ENCODE assay signal across 15 cellular contexts in genomic region chr5:142973932-142974331, GRCh38.
"Had no signal": no experiment of that assay in that cellular context is flagged by ENCODE, and none has a peak within 500 bp of the region (broad histone marks: within the 10 kb centered on the region; RNA-seq: fewer than 3 reads in every experiment).

No MANE protein-coding gene starts in this region.

- H3K9me3 ChIP-seq: gastrocnemius medialis, heart right ventricle, transverse colon had no signal

- ATAC-seq: activated naive CD4-positive, alpha-beta T cell treated with anti-CD3 and anti-CD28 coated beads, Interleukin-2, amount 50 U/mL, for 72 hours; gastrocnemius medialis; heart right ventricle; left ventricle myocardium superior; right cardiac atrium; T-cell had no signal

- H3K27ac ChIP-seq: gastrocnemius medialis, SK-N-MC, transverse colon had no signal

- H3K36me3 ChIP-seq: gastrocnemius medialis, heart right ventricle, transverse colon had no signal

- H3K36me3 Mint-ChIP-seq: activated naive CD4-positive, alpha-beta T cell treated with anti-CD3 and anti-CD28 coated beads, Interleukin-2, amount 50 U/mL, for 72 hours had no signal

- H3K4me1 ChIP-seq: gastrocnemius medialis had no signal

- H3K4me3 Mint-ChIP-seq: T-cell had no signal

- H3K9me3 Mint-ChIP-seq: T-cell had no signal

- H3K4me3 ChIP-seq: gastrocnemius medialis, heart right ventricle, SK-N-MC, transverse colon had no signal

- DNase-seq: activated CD4-positive, alpha-beta T cell treated with anti-CD3 and anti-CD28 coated beads for 4 hours; activated T-cell treated with anti-CD3 and anti-CD28 coated beads for 4 hours; gastrocnemius medialis; heart right ventricle; kidney; left ventricle myocardium superior; mesenchymal stem cell; small intestine; substantia nigra; T-cell; T1000; transverse colon had no signal

- H3K27me3 ChIP-seq: gastrocnemius medialis, heart right ventricle, transverse colon had no signal

- H3K27me3 Mint-ChIP-seq: T-cell had no signal
